Comparison of ENCODE assay signal across 20 cellular contexts in genomic region chr1:17155257-17155895, GRCh38. TPM values are rescaled to one million over a fixed set of nuclear protein-coding genes. Genes with fewer than 3 reads are reported as not detected.
"Had no signal": no experiment of that assay in that cellular context is flagged by ENCODE, and none has a peak within 500 bp of the region (broad histone marks: within the 10 kb centered on the region; RNA-seq: fewer than 3 reads in every experiment).

No MANE protein-coding gene starts in this region.

- H3K36me3 ChIP-seq: upper lobe of right lung had no signal

- H3K4me1 Mint-ChIP-seq: activated CD4-positive, alpha-beta T cell treated with anti-CD3 and anti-CD28 coated beads, Interleukin-2, amount 10 ng/mL, durations not matched to agents 24 days and 14 days had no signal

- H3K4me1 ChIP-seq: upper lobe of right lung had no signal

- H3K4me3 ChIP-seq: upper lobe of right lung had no signal

- H3K27ac Mint-ChIP-seq: activated CD4-positive, alpha-beta T cell treated with anti-CD3 and anti-CD28 coated beads, Interleukin-2, amount 10 ng/mL, durations not matched to agents 24 days and 14 days; activated CD8-positive, alpha-beta T cell treated with anti-CD3 and anti-CD28 coated beads, Interleukin-2, amount 10 ng/mL, durations not matched to agents 7 days and 5 days; activated naive CD8-positive, alpha-beta T cell treated with anti-CD3 and anti-CD28 coated beads for 36 hours; activated T-cell treated with anti-CD3 and anti-CD28 coated beads, Interleukin-2, amount 50 U/mL, for 72 hours; memory B cell; natural killer cell; T-helper 2 cell treated with Interferon-gamma antibody and Interleukin-4, amounts not matched to agents 5 μg/mL and 100 μg/mL, for 36 hours had no signal

- ATAC-seq: activated CD8-positive, alpha-beta T cell treated with anti-CD3 and anti-CD28 coated beads, Interleukin-2, amount 10 ng/mL, durations not matched to agents 7 days and 5 days; activated T-cell treated with anti-CD3 and anti-CD28 coated beads, Interleukin-2, amount 50 U/mL, for 72 hours; left ventricle myocardium superior; natural killer cell; upper lobe of right lung had no signal

- H3K4me3 Mint-ChIP-seq: activated CD4-positive, alpha-beta T cell treated with anti-CD3 and anti-CD28 coated beads, Interleukin-2, amount 10 ng/mL, durations not matched to agents 24 days and 14 days; activated CD8-positive, alpha-beta T cell treated with anti-CD3 and anti-CD28 coated beads, Interleukin-2, amount 10 ng/mL, durations not matched to agents 7 days and 5 days; activated naive CD8-positive, alpha-beta T cell treated with anti-CD3 and anti-CD28 coated beads for 36 hours; activated T-cell treated with anti-CD3 and anti-CD28 coated beads, Interleukin-2, amount 50 U/mL, for 72 hours; memory B cell; natural killer cell; T-helper 2 cell treated with Interferon-gamma antibody and Interleukin-4, amounts not matched to agents 5 μg/mL and 100 μg/mL, for 36 hours had no signal

- H3K27ac ChIP-seq: epithelial cell of prostate, upper lobe of right lung had no signal

- DNase-seq: activated CD4-positive, alpha-beta T cell treated with anti-CD3 and anti-CD28 coated beads, Interleukin-2, amount 10 ng/mL, durations not matched to agents 24 days and 14 days; activated CD4-positive, CD25-positive, alpha-beta regulatory T cell; activated CD8-positive, alpha-beta memory T cell treated with anti-CD3 and anti-CD28 coated beads, Interleukin-2, amount 50 U/mL, for 4 hours; activated CD8-positive, alpha-beta T cell treated with anti-CD3 and anti-CD28 coated beads, Interleukin-2, amount 10 ng/mL, durations not matched to agents 7 days and 5 days; activated gamma-delta T cell; activated naive CD8-positive, alpha-beta T cell treated with anti-CD3 and anti-CD28 coated beads for 36 hours; activated T-cell treated with anti-CD3 and anti-CD28 coated beads, Interleukin-2, amount 50 U/mL, for 72 hours; left ventricle myocardium superior; natural killer cell; stimulated activated CD4-positive, alpha-beta T cell treated with anti-CD3 and anti-CD28 coated beads, Interleukin-15, amount 100 ng/mL, for 24 hours; stimulated activated CD4-positive, alpha-beta T cell treated with anti-CD3 and anti-CD28 coated beads, Interleukin-4, amount 100 ng/mL, for 4 hours; stimulated activated CD8-positive, alpha-beta memory T cell treated with anti-CD3 and anti-CD28 coated beads, Interleukin-4, amount 100 ng/mL, for 48 hours; stimulated activated naive CD4-positive, alpha-beta T cell treated with Interleukin-2 at 50 U/mL for 16 hours; upper lobe of right lung had no signal

RNA-seq across cellular contexts. Expression of gene PADI2, which starts 36.1 kb away (rescaled TPM):
- total RNA-seq: activated CD8-positive, alpha-beta T cell treated with anti-CD3 and anti-CD28 coated beads, Interleukin-2, amount 10 ng/mL, durations not matched to agents 7 days and 5 days; fibroblast of lung had no signal

RNA-seq across cellular contexts. Expression of gene PADI1, which starts 49.6 kb away (rescaled TPM):
- total RNA-seq: activated CD4-positive, alpha-beta T cell treated with anti-CD3 and anti-CD28 coated beads, Interleukin-2, amount 10 ng/mL, durations not matched to agents 24 days and 14 days; activated CD8-positive, alpha-beta T cell treated with anti-CD3 and anti-CD28 coated beads, Interleukin-2, amount 10 ng/mL, durations not matched to agents 7 days and 5 days; activated naive CD8-positive, alpha-beta T cell treated with anti-CD3 and anti-CD28 coated beads for 36 hours; activated T-cell treated with anti-CD3 and anti-CD28 coated beads, Interleukin-2, amount 50 U/mL, for 72 hours; fibroblast of lung; left ventricle myocardium superior; natural killer cell; posterior vena cava; skeletal muscle tissue; upper lobe of right lung had no signal
- polyA plus RNA-seq: fibroblast of lung had no signal
